ENCODE assay signal across 24 cellular contexts in genomic region chr4:132395576-132395975, GRCh38.
"Had no signal": no experiment of that assay in that cellular context is flagged by ENCODE, and none has a peak within 500 bp of the region (broad histone marks: within the 10 kb centered on the region; RNA-seq: fewer than 3 reads in every experiment).

No MANE protein-coding gene starts in this region.

- H3K27me3 ChIP-seq: esophagus muscularis mucosa, foreskin keratinocyte, gastroesophageal sphincter, heart left ventricle, hepatocyte, left lung, right atrium auricular region, stomach, thyroid gland, vagina had no signal

- DNase-seq: effector memory CD4-positive, alpha-beta T cell; foreskin keratinocyte; heart left ventricle; kidney; left lung; mesenchymal stem cell; midbrain; naive thymus-derived CD4-positive, alpha-beta T cell; nephron progenitor cell; nucleus accumbens; stimulated activated CD4-positive, alpha-beta T cell treated with anti-CD3 and anti-CD28 coated beads, Interleukin-2, amount 100 ng/mL, for 24 hours; stimulated activated CD4-positive, alpha-beta T cell treated with anti-CD3 and anti-CD28 coated beads, Interleukin-4, amount 100 ng/mL, for 24 hours; stimulated activated naive CD4-positive, alpha-beta T cell treated with Interleukin-2 at 50 U/mL for 16 hours; stomach; thyroid gland; trophoblast cell had no signal

- H3K4me3 ChIP-seq: esophagus muscularis mucosa, gastroesophageal sphincter, heart left ventricle, hepatocyte, left lung, prostate gland, right atrium auricular region, stomach, thyroid gland, vagina had no signal

- H3K27ac ChIP-seq: esophagus muscularis mucosa, foreskin keratinocyte, gastroesophageal sphincter, heart left ventricle, hepatocyte, left lung, prostate gland, right atrium auricular region, stomach, thyroid gland, vagina had no signal

- H2AFZ ChIP-seq: hepatocyte had no signal

- H3K36me3 ChIP-seq: esophagus muscularis mucosa, gastroesophageal sphincter, heart left ventricle, left lung, prostate gland, right atrium auricular region, stomach, thyroid gland, vagina had no signal

- H3K4me1 ChIP-seq: esophagus muscularis mucosa, foreskin keratinocyte, gastroesophageal sphincter, heart left ventricle, left lung, prostate gland, right atrium auricular region, stomach, thyroid gland, vagina had no signal

- ATAC-seq: foreskin keratinocyte; gastroesophageal sphincter; heart left ventricle; left lung; naive thymus-derived CD4-positive, alpha-beta T cell; sciatic nerve; stimulated activated effector memory CD8-positive, alpha-beta T cell treated with anti-CD3 and anti-CD28 coated beads, Interleukin-12 subunit alpha, Interleukin-12 subunit beta, amount 100 ng/mL, for 72 hours had no signal

- H3K79me2 ChIP-seq: hepatocyte had no signal

- H3K4me2 ChIP-seq: hepatocyte had no signal

- H3K9me3 ChIP-seq: esophagus muscularis mucosa, gastroesophageal sphincter, heart left ventricle, left lung, prostate gland, right atrium auricular region, stomach, thyroid gland, vagina had no signal
